In the genomic region with DNA sequence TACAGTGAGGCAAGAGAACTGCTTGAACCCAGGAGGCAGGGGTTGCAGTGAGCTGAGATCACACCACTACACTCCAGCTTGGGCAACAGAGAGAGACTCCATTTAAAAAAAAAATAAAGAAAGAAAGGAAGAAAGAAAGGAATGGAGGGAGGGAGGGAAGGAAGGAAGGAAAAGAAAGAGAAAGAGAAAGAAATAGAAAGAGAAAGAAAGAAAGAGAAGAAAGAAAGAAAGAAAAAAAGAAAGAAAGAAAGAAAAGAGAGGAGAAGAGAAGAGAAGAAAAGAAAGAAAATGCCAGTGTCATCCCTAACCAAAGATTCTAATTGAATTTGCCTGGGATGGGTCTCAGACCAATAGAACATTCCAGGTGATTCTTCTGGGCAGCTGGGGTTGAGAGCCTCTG, we compare ENCODE assay signal across 2 cellular contexts.
TF ChIP-seq lines count a peak whose summit lies in the region.

No MANE protein-coding gene starts in this region.

TF ChIP-seq in A549, 52 proteins besides CTCF, POLR2A, EP300 and RAD21:
- TF ChIP-seq, protein P1, sequence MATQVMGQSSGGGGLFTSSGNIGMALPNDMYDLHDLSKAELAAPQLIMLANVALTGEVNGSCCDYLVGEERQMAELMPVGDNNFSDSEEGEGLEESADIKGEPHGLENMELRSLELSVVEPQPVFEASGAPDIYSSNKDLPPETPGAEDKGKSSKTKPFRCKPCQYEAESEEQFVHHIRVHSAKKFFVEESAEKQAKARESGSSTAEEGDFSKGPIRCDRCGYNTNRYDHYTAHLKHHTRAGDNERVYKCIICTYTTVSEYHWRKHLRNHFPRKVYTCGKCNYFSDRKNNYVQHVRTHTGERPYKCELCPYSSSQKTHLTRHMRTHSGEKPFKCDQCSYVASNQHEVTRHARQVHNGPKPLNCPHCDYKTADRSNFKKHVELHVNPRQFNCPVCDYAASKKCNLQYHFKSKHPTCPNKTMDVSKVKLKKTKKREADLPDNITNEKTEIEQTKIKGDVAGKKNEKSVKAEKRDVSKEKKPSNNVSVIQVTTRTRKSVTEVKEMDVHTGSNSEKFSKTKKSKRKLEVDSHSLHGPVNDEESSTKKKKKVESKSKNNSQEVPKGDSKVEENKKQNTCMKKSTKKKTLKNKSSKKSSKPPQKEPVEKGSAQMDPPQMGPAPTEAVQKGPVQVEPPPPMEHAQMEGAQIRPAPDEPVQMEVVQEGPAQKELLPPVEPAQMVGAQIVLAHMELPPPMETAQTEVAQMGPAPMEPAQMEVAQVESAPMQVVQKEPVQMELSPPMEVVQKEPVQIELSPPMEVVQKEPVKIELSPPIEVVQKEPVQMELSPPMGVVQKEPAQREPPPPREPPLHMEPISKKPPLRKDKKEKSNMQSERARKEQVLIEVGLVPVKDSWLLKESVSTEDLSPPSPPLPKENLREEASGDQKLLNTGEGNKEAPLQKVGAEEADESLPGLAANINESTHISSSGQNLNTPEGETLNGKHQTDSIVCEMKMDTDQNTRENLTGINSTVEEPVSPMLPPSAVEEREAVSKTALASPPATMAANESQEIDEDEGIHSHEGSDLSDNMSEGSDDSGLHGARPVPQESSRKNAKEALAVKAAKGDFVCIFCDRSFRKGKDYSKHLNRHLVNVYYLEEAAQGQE (IDR thresholded peaks at IDR 0.05) = no peak
- TF ChIP-seq FOSL2 (IDR thresholded peaks at IDR 0.05) (no peak), FOSL2 (CRISPR knock-in tag; IDR thresholded peaks at IDR 0.05) (no peak), HDAC2 (IDR thresholded peaks at IDR 0.05) (no peak), MAZ (IDR thresholded peaks at IDR 0.05; ENCODE audit: borderline replicate concordance, low read depth, low read length) (no peak)
- TF ChIP-seq, protein P2, sequence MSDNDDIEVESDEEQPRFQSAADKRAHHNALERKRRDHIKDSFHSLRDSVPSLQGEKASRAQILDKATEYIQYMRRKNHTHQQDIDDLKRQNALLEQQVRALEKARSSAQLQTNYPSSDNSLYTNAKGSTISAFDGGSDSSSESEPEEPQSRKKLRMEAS (IDR thresholded peaks at IDR 0.05) = no peak
- TF ChIP-seq, protein P3, sequence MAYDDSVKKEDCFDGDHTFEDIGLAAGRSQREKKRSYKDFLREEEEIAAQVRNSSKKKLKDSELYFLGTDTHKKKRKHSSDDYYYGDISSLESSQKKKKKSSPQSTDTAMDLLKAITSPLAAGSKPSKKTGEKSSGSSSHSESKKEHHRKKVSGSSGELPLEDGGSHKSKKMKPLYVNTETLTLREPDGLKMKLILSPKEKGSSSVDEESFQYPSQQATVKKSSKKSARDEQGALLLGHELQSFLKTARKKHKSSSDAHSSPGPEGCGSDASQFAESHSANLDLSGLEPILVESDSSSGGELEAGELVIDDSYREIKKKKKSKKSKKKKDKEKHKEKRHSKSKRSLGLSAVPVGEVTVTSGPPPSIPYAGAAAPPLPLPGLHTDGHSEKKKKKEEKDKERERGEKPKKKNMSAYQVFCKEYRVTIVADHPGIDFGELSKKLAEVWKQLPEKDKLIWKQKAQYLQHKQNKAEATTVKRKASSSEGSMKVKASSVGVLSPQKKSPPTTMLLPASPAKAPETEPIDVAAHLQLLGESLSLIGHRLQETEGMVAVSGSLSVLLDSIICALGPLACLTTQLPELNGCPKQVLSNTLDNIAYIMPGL (CRISPR knock-in tag; IDR thresholded peaks at IDR 0.05; ENCODE audit: borderline replicate concordance) = no peak

TF ChIP-seq in liver, 16 proteins besides CTCF, POLR2A, EP300 and RAD21 (continued from another document):
- TF ChIP-seq, protein P4, sequence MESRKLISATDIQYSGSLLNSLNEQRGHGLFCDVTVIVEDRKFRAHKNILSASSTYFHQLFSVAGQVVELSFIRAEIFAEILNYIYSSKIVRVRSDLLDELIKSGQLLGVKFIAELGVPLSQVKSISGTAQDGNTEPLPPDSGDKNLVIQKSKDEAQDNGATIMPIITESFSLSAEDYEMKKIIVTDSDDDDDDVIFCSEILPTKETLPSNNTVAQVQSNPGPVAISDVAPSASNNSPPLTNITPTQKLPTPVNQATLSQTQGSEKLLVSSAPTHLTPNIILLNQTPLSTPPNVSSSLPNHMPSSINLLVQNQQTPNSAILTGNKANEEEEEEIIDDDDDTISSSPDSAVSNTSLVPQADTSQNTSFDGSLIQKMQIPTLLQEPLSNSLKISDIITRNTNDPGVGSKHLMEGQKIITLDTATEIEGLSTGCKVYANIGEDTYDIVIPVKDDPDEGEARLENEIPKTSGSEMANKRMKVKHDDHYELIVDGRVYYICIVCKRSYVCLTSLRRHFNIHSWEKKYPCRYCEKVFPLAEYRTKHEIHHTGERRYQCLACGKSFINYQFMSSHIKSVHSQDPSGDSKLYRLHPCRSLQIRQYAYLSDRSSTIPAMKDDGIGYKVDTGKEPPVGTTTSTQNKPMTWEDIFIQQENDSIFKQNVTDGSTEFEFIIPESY (IDR thresholded peaks at IDR 0.05) = no peak
- TF ChIP-seq SP1 (IDR thresholded peaks at IDR 0.05) = no peak
- TF ChIP-seq RXRA (IDR thresholded peaks at IDR 0.05) = no peak
- no peak for TF ChIP-seq JUND (IDR thresholded peaks at IDR 0.05)
- TF ChIP-seq, protein P5, sequence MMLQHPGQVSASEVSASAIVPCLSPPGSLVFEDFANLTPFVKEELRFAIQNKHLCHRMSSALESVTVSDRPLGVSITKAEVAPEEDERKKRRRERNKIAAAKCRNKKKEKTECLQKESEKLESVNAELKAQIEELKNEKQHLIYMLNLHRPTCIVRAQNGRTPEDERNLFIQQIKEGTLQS (IDR thresholded peaks at IDR 0.05) = no peak
- TF ChIP-seq YY1 (IDR thresholded peaks at IDR 0.05) = no peak
- no peak for TF ChIP-seq GABPA (IDR thresholded peaks at IDR 0.05 in 1 of 2, conservative IDR thresholded peaks at IDR 0.05 in 1 of 2)
- no peak for TF ChIP-seq FOXA2 (IDR thresholded peaks at IDR 0.05)
